In the genomic region with DNA sequence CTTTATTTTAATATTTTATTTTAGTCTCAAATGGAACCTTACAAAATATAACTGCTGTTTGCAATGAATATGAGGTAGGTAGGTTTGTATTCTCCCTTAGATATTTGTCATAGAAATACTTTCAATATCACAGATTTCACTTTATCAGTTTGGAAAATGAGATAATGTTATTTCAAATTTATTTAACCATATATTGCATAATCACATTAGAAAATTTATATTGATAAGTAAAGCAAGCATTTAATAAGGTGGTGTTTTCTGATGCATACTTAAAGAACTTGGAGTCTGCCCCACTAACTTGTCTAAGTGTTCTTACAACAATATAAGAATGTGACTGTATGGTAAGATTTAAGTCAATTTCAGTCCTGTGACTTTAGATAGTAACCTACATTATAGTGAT, we compare ENCODE assay signal across 19 cellular contexts.
DNase-seq lines count a peak whose midpoint lies in the region; ATAC-seq, FAIRE-seq and TF ChIP-seq lines count a peak whose summit lies in the region.
"Had no signal": no experiment of that assay in that cellular context is flagged by ENCODE, and none has a peak within 500 bp of the region (broad histone marks: within the 10 kb centered on the region; RNA-seq: fewer than 3 reads in every experiment).

No MANE protein-coding gene starts in this region.

- no TSS peak for BruUV-seq in HepG2 (replicated peaks; lab: Mats Ljungman, UMichigan)

- H2AFZ ChIP-seq in HepG2 (ENCODE audit: low read length), result no peak overlapping the region

- TF ChIP-seq RAD21 in HepG2 (CRISPR knock-in tag; IDR thresholded peaks at IDR 0.05), result no peak

- CTCF ChIA-PET in HepG2 (lab: Yijun Ruan, JAX; ENCODE audit: low intra/inter-chr PET ratio, low total read pairs), result no interaction called here

- no peaks in the 10 kb centered on the region for H3K9me3 ChIP-seq in HepG2 (ENCODE audit: low read length)
- no peaks in the 10 kb centered on the region for H3K9me3 ChIP-seq in right lobe of liver
- H3K9me3 ChIP-seq: A549; BLaER1 treated with 17β-estradiol and CSF1 and Interleukin-3, amounts not matched to agents 10 nM and 100 nM; Caco-2 had no signal

- FAIRE-seq in HepG2 (lab: Jason Lieb, UNC), result no peak
- FAIRE-seq in islet of Langerhans (lab: Jason Lieb, UNC), result peak; percentile 38
- FAIRE-seq: A549, D721Med, GM12892, GM18507 had no signal

- POLR2A ChIA-PET in HepG2 (lab: Yijun Ruan, JAX), result no interaction called here

- H3K4me2 ChIP-seq in HepG2 (ENCODE audit: low read depth, low read length), result no peak overlapping the region
- H3K4me2 ChIP-seq: A549; BLaER1 treated with 17β-estradiol and CSF1 and Interleukin-3, amounts not matched to agents 10 nM and 100 nM had no signal

- TF ChIP-seq POLR2A in HepG2 (IDR thresholded peaks at IDR 0.05; ENCODE audit: insufficient read depth in 1 of 2, low read depth in 2 of 2, low read length in 2 of 2) (no peak), right lobe of liver (IDR thresholded peaks at IDR 0.05) (no peak)

- no peaks in the 10 kb centered on the region for H4K20me1 ChIP-seq in HepG2 (ENCODE audit: insufficient read depth, low read length)

- no peaks in the 10 kb centered on the region for H3K4me1 ChIP-seq in HepG2 (ENCODE audit: insufficient read depth, low read length)
- H3K4me1 ChIP-seq in right lobe of liver, result no peaks in the 10 kb centered on the region
- H3K4me1 ChIP-seq: Caco-2 had no signal

- intact Hi-C loops in HepG2 (cut with micrococcal nuclease; ENCODE audit: unreplicated experiment), result no loop called here
- intact Hi-C loops in right lobe of liver (cut with DNase I), result no loop called here

- no peak overlapping the region for H3K4me3 ChIP-seq in HepG2 (replicated peaks in 1 of 3; ENCODE audit: insufficient read depth in 1 of 3, low read depth in 2 of 3, low read length in 3 of 3)
- no peak overlapping the region for H3K4me3 ChIP-seq in right lobe of liver
- H3K4me3 ChIP-seq: A549; BLaER1 treated with 17β-estradiol and CSF1 and Interleukin-3, amounts not matched to agents 10 nM and 100 nM; GM12878 had no signal

- TF ChIP-seq CTCF in HepG2 (CRISPR knock-in tag; IDR thresholded peaks at IDR 0.05), result no peak
- TF ChIP-seq CTCF in right lobe of liver (IDR thresholded peaks at IDR 0.05), result no peak

- H3K27ac ChIP-seq in HepG2 (ENCODE audit: extremely low read length, insufficient read depth, low read length), result no peak overlapping the region
- H3K27ac ChIP-seq in right lobe of liver, result no peak overlapping the region
- H3K27ac ChIP-seq: 22Rv1; A549; BLaER1 treated with 17β-estradiol and CSF1 and Interleukin-3, amounts not matched to agents 10 nM and 100 nM; C4-2B had no signal

- H3K36me3 ChIP-seq in HepG2 (replicated peaks in 1 of 2; ENCODE audit: control insufficient read depth in 1 of 2, insufficient read depth in 2 of 2, low read length in 2 of 2) (no peaks in the 10 kb centered on the region; a peak in 2 of 5 replicates), right lobe of liver (no peaks in the 10 kb centered on the region)

- H3K79me2 ChIP-seq in HepG2 (ENCODE audit: insufficient read depth, low read length), result no peaks in the 10 kb centered on the region

- DNase-seq in HepG2 (ENCODE audit: low spot score), result no peak
- DNase-seq in right lobe of liver, result no peak
- DNase-seq in superior temporal gyrus (ENCODE audit: extremely low spot score), result no peak
- DNase-seq in AG20443 (ENCODE audit: low spot score), result no peak
- DNase-seq: Caco-2; Calu3; CD4-positive, alpha-beta T cell; CD8-positive, alpha-beta T cell; DMS79 treated with DMSO at 0.1 percent for 48 hours; GDM1 had no signal

- no peak overlapping the region for H3K9ac ChIP-seq in HepG2 (ENCODE audit: insufficient read depth, low read depth, low read length)
- H3K9ac ChIP-seq: BLaER1 treated with 17β-estradiol and CSF1 and Interleukin-3, amounts not matched to agents 10 nM and 100 nM had no signal

- ATAC-seq in HepG2 (no peak), right lobe of liver (no peak)
- ATAC-seq: A549; CD8-positive, alpha-beta T cell; GM12878 had no signal

- in situ Hi-C loops in HepG2 (cut with HindIII; ENCODE audit: extremely low pct_ligation_motif_present, low pct_unique_long_range_greater_than_20kb), result no loop called here

- H3K27me3 ChIP-seq in HepG2 (ENCODE audit: control insufficient read depth in 1 of 2, insufficient read depth in 2 of 2, low read length in 2 of 2) (no peaks in the 10 kb centered on the region), right lobe of liver (no peaks in the 10 kb centered on the region)
- H3K27me3 ChIP-seq: BLaER1 treated with 17β-estradiol and CSF1 and Interleukin-3, amounts not matched to agents 10 nM and 100 nM had no signal

- TF ChIP-seq EP300 in HepG2 (IDR thresholded peaks at IDR 0.05; ENCODE audit: low read depth in 2 of 2, low read length in 2 of 2), result no peak
- no peak for TF ChIP-seq EP300 in HepG2 (CRISPR knock-in tag; IDR thresholded peaks at IDR 0.05; ENCODE audit: borderline replicate concordance)

TF ChIP-seq in HepG2, 621 proteins besides CTCF, POLR2A, EP300 and RAD21:
- TF ChIP-seq CEBPB (IDR thresholded peaks at IDR 0.05; ENCODE audit: borderline replicate concordance, low read depth, low read length) (peak; percentile 17; the same call in 1 of the 2 replicates), DMAP1 (CRISPR knock-in tag; IDR thresholded peaks at IDR 0.05) (no peak), ATF7 (IDR thresholded peaks at IDR 0.05) (peak; percentile 16; the same call in 1 of the 2 replicates), ATF7 (CRISPR knock-in tag; IDR thresholded peaks at IDR 0.05) (no peak)
- TF ChIP-seq, protein P1, sequence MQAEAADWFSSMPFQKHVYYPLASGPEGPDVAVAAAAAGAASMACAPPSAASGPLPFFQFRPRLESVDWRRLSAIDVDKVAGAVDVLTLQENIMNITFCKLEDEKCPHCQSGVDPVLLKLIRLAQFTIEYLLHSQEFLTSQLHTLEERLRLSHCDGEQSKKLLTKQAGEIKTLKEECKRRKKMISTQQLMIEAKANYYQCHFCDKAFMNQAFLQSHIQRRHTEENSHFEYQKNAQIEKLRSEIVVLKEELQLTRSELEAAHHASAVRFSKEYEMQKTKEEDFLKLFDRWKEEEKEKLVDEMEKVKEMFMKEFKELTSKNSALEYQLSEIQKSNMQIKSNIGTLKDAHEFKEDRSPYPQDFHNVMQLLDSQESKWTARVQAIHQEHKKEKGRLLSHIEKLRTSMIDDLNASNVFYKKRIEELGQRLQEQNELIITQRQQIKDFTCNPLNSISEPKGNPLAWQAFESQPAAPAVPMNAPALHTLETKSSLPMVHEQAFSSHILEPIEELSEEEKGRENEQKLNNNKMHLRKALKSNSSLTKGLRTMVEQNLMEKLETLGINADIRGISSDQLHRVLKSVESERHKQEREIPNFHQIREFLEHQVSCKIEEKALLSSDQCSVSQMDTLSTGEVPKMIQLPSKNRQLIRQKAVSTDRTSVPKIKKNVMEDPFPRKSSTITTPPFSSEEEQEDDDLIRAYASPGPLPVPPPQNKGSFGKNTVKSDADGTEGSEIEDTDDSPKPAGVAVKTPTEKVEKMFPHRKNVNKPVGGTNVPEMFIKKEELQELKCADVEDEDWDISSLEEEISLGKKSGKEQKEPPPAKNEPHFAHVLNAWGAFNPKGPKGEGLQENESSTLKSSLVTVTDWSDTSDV (CRISPR knock-in tag; IDR thresholded peaks at IDR 0.05), result no peak
